Comparison of ENCODE assay signal across 19 cellular contexts in genomic region chr17:1997146-1997586, GRCh38. TPM values are rescaled to one million over a fixed set of nuclear protein-coding genes. Genes with fewer than 3 reads are reported as not detected.
DNase-seq lines count a peak whose midpoint lies in the region; ATAC-seq, FAIRE-seq and TF ChIP-seq lines count a peak whose summit lies in the region.
"Had no signal": no experiment of that assay in that cellular context is flagged by ENCODE, and none has a peak within 500 bp of the region (broad histone marks: within the 10 kb centered on the region; RNA-seq: fewer than 3 reads in every experiment).

No MANE protein-coding gene starts in this region.

- 76% methylated on average over 12 of the region's 12 CpGs for WGBS in esophagus muscularis mucosa
- WGBS in pancreas, 2 donors = 41 to 44% methylated on average over 12 of the region's 12 CpGs
- WGBS in neuronal stem cell (ENCODE audit: extremely low coverage in 2 of 2, insufficient read length in 2 of 2, insufficient replicate concordance in 1 of 2), 2 donors = no CpG with 5 or more reads among the region's 12 CpGs

- DNase-seq in GM23338 (ENCODE audit: low spot score) (no peak), RWPE2 (ENCODE audit: low spot score) (no peak), esophagus muscularis mucosa (ENCODE audit: extremely low spot score) (no peak), pancreas (peak in 1 of 6 donors; percentile 42), SKM-1 (lab: John Stamatoyannopoulos, UW; ENCODE audit: unreplicated experiment) (no peak), neuronal stem cell (ENCODE audit: low spot score) (no peak), OCI-M2 (lab: John Stamatoyannopoulos, UW; ENCODE audit: unreplicated experiment) (no peak)
- DNase-seq: activated CD4-positive, alpha-beta T cell treated with anti-CD3 and anti-CD28 coated beads, Interleukin-2, amount 10 ng/mL, durations not matched to agents 24 days and 14 days; activated naive CD4-positive, alpha-beta T cell treated with Interleukin-2 at 50 U/mL for 16 hours; dermis blood vessel endothelial cell; DMS79; hippocampal formation; NCI-H2081 treated with DMSO at 0.1 percent for 48 hours; SIG-M5; stimulated activated CD4-positive, alpha-beta T cell treated with anti-CD3 and anti-CD28 coated beads, Interleukin-2, amount 100 ng/mL, for 24 hours; stimulated activated naive CD8-positive, alpha-beta T cell treated with anti-CD3 and anti-CD28 coated beads, Interleukin-15, amount 100 ng/mL, for 72 hours had no signal

- TF ChIP-seq POLR2A in esophagus muscularis mucosa (IDR thresholded peaks at IDR 0.05; ENCODE audit: low read depth) = no peak

- H2BK120ac ChIP-seq in neuronal stem cell (ENCODE audit: low read depth, low read length) = no peak overlapping the region

- no peak overlapping the region for H3K14ac ChIP-seq in neuronal stem cell (ENCODE audit: low read length)

- no peak overlapping the region for H3K4ac ChIP-seq in neuronal stem cell (ENCODE audit: low read length)

- H3K36me3 Mint-ChIP-seq in GM23338 (ENCODE audit: low read depth) = no peaks in the 10 kb centered on the region
- H3K36me3 Mint-ChIP-seq: natural killer cell treated with Interleukin-12 subunit alpha and Interleukin-12 subunit beta and Interleukin-15 and Interleukin-18, amount 100 ng/mL, for 72 hours had no signal

- no peak for FAIRE-seq in pancreas (lab: Jason Lieb, UNC)
- FAIRE-seq: GM18507 had no signal

- H4K20me1 ChIP-seq in GM23338 (replicated peaks; ENCODE audit: insufficient read depth) = no peaks in the 10 kb centered on the region

- peaks cover 34% of the 10 kb centered on the region for H3K27me3 Mint-ChIP-seq in GM23338 (ENCODE audit: insufficient read depth, low read depth, poor library complexity)

- H3K9me3 ChIP-seq in RWPE2 (ENCODE audit: severe bottlenecking) (no peaks in the 10 kb centered on the region), esophagus muscularis mucosa (no peaks in the 10 kb centered on the region), pancreas (no peaks in the 10 kb centered on the region), neuronal stem cell (replicated peaks in 1 of 2; ENCODE audit: control insufficient read depth in 2 of 2, insufficient read depth in 1 of 2, low read depth in 1 of 2, low read length in 2 of 2) (peaks cover 0 to 2% of the 10 kb centered on the region in 2 donors)

- H3K79me1 ChIP-seq in neuronal stem cell (ENCODE audit: low read depth, low read length) = no peaks in the 10 kb centered on the region

- H3K27ac ChIP-seq in GM23338 (ENCODE audit: low read depth) (no peak overlapping the region), RWPE2 (ENCODE audit: poor library complexity, severe bottlenecking) (no peak overlapping the region), esophagus muscularis mucosa (replicated peaks in 1 of 4) (peak overlapping the region in 3 of 4 donors; percentile 64 to 84 (median 80)), pancreas (peak overlapping the region; percentile 89 to 95 (median 91)), neuronal stem cell (replicated peaks; ENCODE audit: low read length) (no peak overlapping the region)

- H2BK15ac ChIP-seq in neuronal stem cell (ENCODE audit: low read length) = no peak overlapping the region

- no peak overlapping the region for H4K8ac ChIP-seq in neuronal stem cell (ENCODE audit: low read depth, low read length)

- no peak overlapping the region for H2BK5ac ChIP-seq in neuronal stem cell (ENCODE audit: low read length)

- no peaks in the 10 kb centered on the region for H3K9me3 Mint-ChIP-seq in GM23338
- H3K9me3 Mint-ChIP-seq: activated CD4-positive, alpha-beta T cell treated with anti-CD3 and anti-CD28 coated beads, Interleukin-2, amount 10 ng/mL, durations not matched to agents 24 days and 14 days; natural killer cell treated with Interleukin-12 subunit alpha and Interleukin-12 subunit beta and Interleukin-15 and Interleukin-18, amount 100 ng/mL, for 72 hours; stimulated activated naive CD8-positive, alpha-beta T cell treated with anti-CD3 and anti-CD28 coated beads, Interleukin-15, amount 100 ng/mL, for 72 hours had no signal

- H3K4me1 ChIP-seq in GM23338 (ENCODE audit: insufficient read depth) (peaks cover 14% of the 10 kb centered on the region; the same call in 1 of the 2 replicates), RWPE2 (ENCODE audit: insufficient read depth, poor library complexity, severe bottlenecking) (no peaks in the 10 kb centered on the region), esophagus muscularis mucosa (peaks cover 31 to 45% (median 41%) of the 10 kb centered on the region in 4 donors), pancreas (peaks cover 31 to 41% (median 32%) of the 10 kb centered on the region in 3 donors), neuronal stem cell (ENCODE audit: control insufficient read depth in 2 of 2, insufficient read depth in 1 of 2, low read depth in 1 of 2, low read length in 2 of 2) (peaks cover 20 to 34% of the 10 kb centered on the region in 2 donors)

- no peaks in the 10 kb centered on the region for H3K9me2 ChIP-seq in GM23338 (ENCODE audit: insufficient read depth)

- peak overlapping the region; percentile 72; the same call in 1 of the 2 replicates for H2AFZ ChIP-seq in GM23338
- no peak overlapping the region for H2AFZ ChIP-seq in neuronal stem cell (ENCODE audit: low read length)

- no peak for TF ChIP-seq CTCF in GM23338 (conservative IDR thresholded peaks at IDR 0.05; ENCODE audit: low read depth in 2 of 2)
- TF ChIP-seq CTCF in RWPE2 (IDR thresholded peaks at IDR 0.05; ENCODE audit: poor library complexity, severe bottlenecking) = no peak
- TF ChIP-seq CTCF in esophagus muscularis mucosa (IDR thresholded peaks at IDR 0.05) = no peak
- TF ChIP-seq CTCF in pancreas (IDR thresholded peaks at IDR 0.05) = no peak

- TF ChIP-seq EP300 in esophagus muscularis mucosa (IDR thresholded peaks at IDR 0.05) = no peak

- peaks cover 31% of the 10 kb centered on the region for H3K4me1 Mint-ChIP-seq in GM23338

- intact Hi-C loops in esophagus muscularis mucosa (cut with DNase I) (no loop called here), pancreas (cut with DNase I) (no loop called here)

- H4K91ac ChIP-seq in neuronal stem cell (ENCODE audit: low read depth, low read length, poor library complexity) = no peak overlapping the region

- H3K4me3 Mint-ChIP-seq in GM23338 = peak overlapping the region; percentile 41
- H3K4me3 Mint-ChIP-seq: activated CD4-positive, alpha-beta T cell treated with anti-CD3 and anti-CD28 coated beads, Interleukin-2, amount 10 ng/mL, durations not matched to agents 24 days and 14 days; natural killer cell treated with Interleukin-12 subunit alpha and Interleukin-12 subunit beta and Interleukin-15 and Interleukin-18, amount 100 ng/mL, for 72 hours; stimulated activated naive CD8-positive, alpha-beta T cell treated with anti-CD3 and anti-CD28 coated beads, Interleukin-15, amount 100 ng/mL, for 72 hours had no signal

- no peak overlapping the region for H2AK5ac ChIP-seq in neuronal stem cell (ENCODE audit: low read depth, low read length)

- H3K27ac Mint-ChIP-seq in GM23338 = no peak overlapping the region
- H3K27ac Mint-ChIP-seq: activated CD4-positive, alpha-beta T cell treated with anti-CD3 and anti-CD28 coated beads, Interleukin-2, amount 10 ng/mL, durations not matched to agents 24 days and 14 days; natural killer cell treated with Interleukin-12 subunit alpha and Interleukin-12 subunit beta and Interleukin-15 and Interleukin-18, amount 100 ng/mL, for 72 hours; stimulated activated naive CD8-positive, alpha-beta T cell treated with anti-CD3 and anti-CD28 coated beads, Interleukin-15, amount 100 ng/mL, for 72 hours had no signal

- H3K18ac ChIP-seq in neuronal stem cell (ENCODE audit: low read length) = no peak overlapping the region

- no peak overlapping the region for H3K9ac ChIP-seq in neuronal stem cell (ENCODE audit: low read depth, low read length, poor library complexity)

- no peaks in the 10 kb centered on the region for H3F3A ChIP-seq in GM23338 (replicated peaks; ENCODE audit: low read depth)

- H3K4me3 ChIP-seq in GM23338 (peak overlapping the region; percentile 66), RWPE2 (ENCODE audit: severe bottlenecking) (no peak overlapping the region), esophagus muscularis mucosa (no peak overlapping the region), pancreas (peak overlapping the region in 1 of 4 donors; percentile 64), neuronal stem cell (ENCODE audit: low read length in 2 of 2) (no peak overlapping the region)

- ATAC-seq in GM23338 = no peak
- ATAC-seq in RWPE2 (ENCODE audit: low read depth) = peak; percentile 44
- peak; percentile 29 to 36 (median 32) for ATAC-seq in pancreas
- no peak for ATAC-seq in HG03045 (IDR thresholded peaks at IDR 0.05; ENCODE audit: unreplicated experiment)
- ATAC-seq: natural killer cell treated with Interleukin-12 subunit alpha and Interleukin-12 subunit beta and Interleukin-15 and Interleukin-18, amount 100 ng/mL, for 72 hours had no signal

- no peak overlapping the region for H2BK12ac ChIP-seq in neuronal stem cell (ENCODE audit: low read length)

- H3K27me3 ChIP-seq in GM23338 (ENCODE audit: insufficient read depth) (peaks cover 33% of the 10 kb centered on the region), RWPE2 (ENCODE audit: insufficient read depth, poor library complexity, severe bottlenecking) (no peaks in the 10 kb centered on the region), esophagus muscularis mucosa (peaks cover 0 to 7% (median 0%) of the 10 kb centered on the region in 4 donors), pancreas (no peaks in the 10 kb centered on the region), neuronal stem cell (ENCODE audit: control insufficient read depth in 3 of 3, insufficient read depth in 3 of 3, low read depth in 1 of 3, low read length in 3 of 3) (no peaks in the 10 kb centered on the region)

- H3K4me2 ChIP-seq in GM23338 = peak overlapping the region; percentile 78; the same call in 1 of the 2 replicates
- H3K4me2 ChIP-seq in neuronal stem cell (ENCODE audit: insufficient read depth, low read length, poor library complexity, severe bottlenecking) = no peak overlapping the region

- no peaks in the 10 kb centered on the region for H3K79me2 ChIP-seq in GM23338 (replicated peaks; ENCODE audit: insufficient read depth)

- H3K23ac ChIP-seq in neuronal stem cell (ENCODE audit: low read depth, low read length, poor library complexity) = no peak overlapping the region

- no peaks in the 10 kb centered on the region for H3K36me3 ChIP-seq in GM23338 (ENCODE audit: insufficient read depth)
- H3K36me3 ChIP-seq in RWPE2 (ENCODE audit: low read depth) = no peaks in the 10 kb centered on the region
- no peaks in the 10 kb centered on the region for H3K36me3 ChIP-seq in esophagus muscularis mucosa
- no peaks in the 10 kb centered on the region for H3K36me3 ChIP-seq in pancreas
- no peaks in the 10 kb centered on the region for H3K36me3 ChIP-seq in neuronal stem cell (replicated peaks in 1 of 2; ENCODE audit: control insufficient read depth in 2 of 2, insufficient read depth in 2 of 2, low read length in 2 of 2)

RNA-seq across cellular contexts. Expression of gene RTN4RL1, which starts 28.0 kb away (rescaled TPM):
- total RNA-seq in GM23338 (2014; rRNA removed; shearing (Covaris generic)) = 0.17 TPM in 1 of 2 replicates, not detected in the other
- polyA plus RNA-seq in GM23338 (2016; fragmentation: Nextera tagmentation; extraction: Ambion mirVana) = not detected in 2 replicates
- total RNA-seq in esophagus muscularis mucosa = under 1 TPM; 0.50 to 0.86 (median 0.67) TPM
- total RNA-seq in pancreas = 1 to 10 TPM in 4 of 6 donors, under 1 TPM in 2; 0.93 to 3.6 (median 1.7) TPM
- 1 to 10 TPM; 3.0 to 3.1 TPM for polyA plus RNA-seq in pancreas
- 4.0 TPM for polyA plus RNA-seq in neuronal stem cell (2013, experiment 1 of 2)
- polyA plus RNA-seq in neuronal stem cell (2013, experiment 2 of 2) = 3.9 TPM
- total RNA-seq: natural killer cell treated with Interleukin-12 subunit alpha and Interleukin-12 subunit beta and Interleukin-15 and Interleukin-18, amount 100 ng/mL, for 72 hours had no signal

RNA-seq across cellular contexts. Expression of gene DPH1, which starts 32.8 kb away (rescaled TPM):
- total RNA-seq in GM23338 (2014; rRNA removed; shearing (Covaris generic)) = 22.3 and 28.2 TPM in 2 replicates
- polyA plus RNA-seq in GM23338 (2016; fragmentation: Nextera tagmentation; extraction: Ambion mirVana) (9.0 and 11.8 TPM in 2 replicates), pancreas (10 to 100 TPM; 53.3 to 74.4 TPM)
- total RNA-seq in esophagus muscularis mucosa (10 to 100 TPM; 27.4 to 41.8 (median 38.3) TPM), pancreas (10 to 100 TPM; 21.8 to 37.7 (median 27.6) TPM)
- 19.6 TPM for polyA plus RNA-seq in neuronal stem cell (2013, experiment 1 of 2)
- 18.0 TPM for polyA plus RNA-seq in neuronal stem cell (2013, experiment 2 of 2)

RNA-seq across cellular contexts. Expression of gene OVCA2, which starts 44.7 kb away (rescaled TPM):
- total RNA-seq in GM23338 (2014; rRNA removed; shearing (Covaris generic)) = 21.3 and 24.8 TPM in 2 replicates
- polyA plus RNA-seq in GM23338 (2016; fragmentation: Nextera tagmentation; extraction: Ambion mirVana) (14.9 and 15.9 TPM in 2 replicates), pancreas (10 to 100 TPM; 46.3 to 79.3 TPM)
- total RNA-seq in esophagus muscularis mucosa (10 to 100 TPM; 34.9 to 38.9 (median 38.0) TPM), pancreas (10 to 100 TPM; 10.4 to 20.5 (median 17.9) TPM)
- 13.9 TPM for polyA plus RNA-seq in neuronal stem cell (2013, experiment 1 of 2)
- polyA plus RNA-seq in neuronal stem cell (2013, experiment 2 of 2) = 14.2 TPM

RNA-seq across cellular contexts. Expression of gene HIC1, which starts 57.7 kb away (rescaled TPM):
- total RNA-seq in GM23338 (2014; rRNA removed; shearing (Covaris generic)) = 0.17 TPM in 1 of 2 replicates, not detected in the other
- polyA plus RNA-seq in GM23338 (2016; fragmentation: Nextera tagmentation; extraction: Ambion mirVana) (0.23 and 0.26 TPM in 2 replicates), pancreas (1 to 10 TPM; 1.8 to 3.7 TPM)
- total RNA-seq in esophagus muscularis mucosa (10 to 100 TPM; 48.6 to 86.4 (median 54.9) TPM), pancreas (10 to 100 TPM in 2 of 6 donors, 1 to 10 TPM in 4; 1.0 to 15.8 (median 3.8) TPM)
- 0.08 TPM for polyA plus RNA-seq in neuronal stem cell (2013, experiment 1 of 2)
- 0.04 TPM for polyA plus RNA-seq in neuronal stem cell (2013, experiment 2 of 2)

Comparison
In these comparisons a context has a peak if more than half of its experiments do, and no peak if none do; other contexts are left out.
1. ATAC-seq: peak in RWPE2 (single experiment) and pancreas (4 of 4); none in GM23338 (single experiment) and HG03045 (single experiment).
2. H3K27ac ChIP-seq: peak in esophagus muscularis mucosa (3 of 4) and pancreas (4 of 4); none in GM23338 (single experiment), RWPE2 (single experiment) and neuronal stem cell (single experiment).